In genomic region chr10:34479520-34480179, GRCh38 we compare ENCODE assay signal across 25 cellular contexts.
DNase-seq lines count a peak whose midpoint lies in the region; ATAC-seq, FAIRE-seq and TF ChIP-seq lines count a peak whose summit lies in the region.
"Had no signal": no experiment of that assay in that cellular context is flagged by ENCODE, and none has a peak within 500 bp of the region (broad histone marks: within the 10 kb centered on the region; RNA-seq: fewer than 3 reads in every experiment).

No MANE protein-coding gene starts in this region.

- no peak overlapping the region for H3K27ac Mint-ChIP-seq in effector memory CD8-positive, alpha-beta T cell
- H3K27ac Mint-ChIP-seq in activated T-cell treated with anti-CD3 and anti-CD28 coated beads, Interleukin-2, amount 50 U/mL, for 72 hours, result no peak overlapping the region
- H3K27ac Mint-ChIP-seq: activated CD4-positive, alpha-beta T cell treated with anti-CD3 and anti-CD28 coated beads, Interleukin-2, amount 10 ng/mL, durations not matched to agents 7 days and 5 days; activated T-cell treated with anti-CD3 and anti-CD28 coated beads, Interleukin-2, amount 50 U/mL, for 24 hours; CD8-positive, alpha-beta T cell; memory B cell; stimulated activated naive CD8-positive, alpha-beta T cell treated with anti-CD3 and anti-CD28 coated beads, Interleukin-15, amount 100 ng/mL, for 72 hours; T-helper 2 cell treated with Interferon-gamma antibody and Interleukin-4, amounts not matched to agents 5 μg/mL and 100 μg/mL, for 36 hours had no signal

- H3K4me1 Mint-ChIP-seq in effector memory CD8-positive, alpha-beta T cell (ENCODE audit: low read depth in 2 of 2), result no peaks in the 10 kb centered on the region
- no peaks in the 10 kb centered on the region for H3K4me1 Mint-ChIP-seq in activated T-cell treated with anti-CD3 and anti-CD28 coated beads, Interleukin-2, amount 50 U/mL, for 72 hours (ENCODE audit: low read depth)
- H3K4me1 Mint-ChIP-seq: activated CD4-positive, alpha-beta T cell treated with anti-CD3 and anti-CD28 coated beads, Interleukin-2, amount 10 ng/mL, durations not matched to agents 7 days and 5 days; memory B cell; stimulated activated naive CD8-positive, alpha-beta T cell treated with anti-CD3 and anti-CD28 coated beads, Interleukin-15, amount 100 ng/mL, for 72 hours had no signal

- H3K9me3 ChIP-seq in A549 (no peaks in the 10 kb centered on the region), NT2/D1 (ENCODE audit: insufficient read depth, low read length) (no peaks in the 10 kb centered on the region), mucosa of descending colon (no peaks in the 10 kb centered on the region)
- H3K9me3 ChIP-seq: prostate gland, thyroid gland had no signal

- no peak overlapping the region for H3K4me3 Mint-ChIP-seq in effector memory CD8-positive, alpha-beta T cell
- no peak overlapping the region for H3K4me3 Mint-ChIP-seq in activated T-cell treated with anti-CD3 and anti-CD28 coated beads, Interleukin-2, amount 50 U/mL, for 72 hours
- H3K4me3 Mint-ChIP-seq: activated CD4-positive, alpha-beta T cell treated with anti-CD3 and anti-CD28 coated beads, Interleukin-2, amount 10 ng/mL, durations not matched to agents 7 days and 5 days; activated T-cell treated with anti-CD3 and anti-CD28 coated beads, Interleukin-2, amount 50 U/mL, for 24 hours; CD8-positive, alpha-beta T cell; memory B cell; stimulated activated naive CD8-positive, alpha-beta T cell treated with anti-CD3 and anti-CD28 coated beads, Interleukin-15, amount 100 ng/mL, for 72 hours; T-helper 2 cell treated with Interferon-gamma antibody and Interleukin-4, amounts not matched to agents 5 μg/mL and 100 μg/mL, for 36 hours had no signal

- no peak for FAIRE-seq in A549 (lab: Jason Lieb, UNC)
- FAIRE-seq: GM12891, K562 had no signal

- no peak overlapping the region for H3K4me2 ChIP-seq in A549

- peaks cover 85% of the 10 kb centered on the region for H3K4me1 ChIP-seq in A549
- no peaks in the 10 kb centered on the region for H3K4me1 ChIP-seq in NT2/D1 (ENCODE audit: insufficient read depth, insufficient read length)
- peaks cover 18% of the 10 kb centered on the region for H3K4me1 ChIP-seq in mucosa of descending colon (ENCODE audit: low read depth)
- H3K4me1 ChIP-seq: prostate gland, thyroid gland had no signal

- in situ Hi-C loops in GM13976 (cut with MboI; ENCODE audit: low sequenced_read_pairs, unreplicated experiment), result no loop called here

- TF ChIP-seq POLR2A in A549 (IDR thresholded peaks at IDR 0.05; ENCODE audit: low read length), result no peak

- intact Hi-C loops in left cardiac atrium (cut with DNase I) (no loop called here), mucosa of descending colon (cut with DNase I, micrococcal nuclease) (no loop called here)

- no peak for TF ChIP-seq EP300 in A549 (IDR thresholded peaks at IDR 0.05)

- peak overlapping the region; percentile 21 to 83 for H3K27ac ChIP-seq in A549
- H3K27ac ChIP-seq: prostate gland, thyroid gland had no signal

- peak overlapping the region; percentile 10 for H3K9ac ChIP-seq in NT2/D1 (ENCODE audit: insufficient read length, low read depth)

- no peaks in the 10 kb centered on the region for H3K36me3 Mint-ChIP-seq in effector memory CD8-positive, alpha-beta T cell (ENCODE audit: insufficient read depth)
- H3K36me3 Mint-ChIP-seq in activated T-cell treated with anti-CD3 and anti-CD28 coated beads, Interleukin-2, amount 50 U/mL, for 72 hours (ENCODE audit: insufficient read depth in 2 of 2), result no peaks in the 10 kb centered on the region
- H3K36me3 Mint-ChIP-seq: CD8-positive, alpha-beta T cell; memory B cell had no signal

- TF ChIP-seq CTCF in A549 (IDR thresholded peaks at IDR 0.05) (no peak), mucosa of descending colon (IDR thresholded peaks at IDR 0.05) (no peak), GM13976 (IDR thresholded peaks at IDR 0.05; ENCODE audit: borderline replicate concordance, control extremely low read depth, extremely low read depth, insufficient read depth, missing control alignments) (no peak)

- H3K4me3 ChIP-seq in A549 (no peak overlapping the region), NT2/D1 (ENCODE audit: insufficient read length, low read depth) (no peak overlapping the region), mucosa of descending colon (no peak overlapping the region)
- H3K4me3 ChIP-seq: K562, prostate gland, thyroid gland had no signal

- CTCF ChIA-PET in A549 (lab: Yijun Ruan, JAX), result interaction anchor here (1.4 to 2.7 kb wide), 3 partner anchors 9 to 158 kb away, joined by 4 to 6 read pairs (median 5); no protein-coding TSS in a partner anchor

- no peak for DNase-seq in A549 (ENCODE audit: low read depth in 1 of 2, low spot score in 1 of 2)
- DNase-seq in NT2/D1 (ENCODE audit: low read depth, low spot score), result no peak
- DNase-seq in left cardiac atrium, result peak; percentile 25
- DNase-seq in mucosa of descending colon, result peak in 2 of 3 donors; percentile 43 to 49
- no peak for DNase-seq in effector memory CD8-positive, alpha-beta T cell
- no peak for DNase-seq in activated T-cell treated with anti-CD3 and anti-CD28 coated beads, Interleukin-2, amount 50 U/mL, for 72 hours
- DNase-seq in GM13976 (ENCODE audit: low spot score), result no peak
- DNase-seq: activated CD4-positive, alpha-beta T cell treated with anti-CD3 and anti-CD28 coated beads, Interleukin-2, amount 10 ng/mL, durations not matched to agents 7 days and 5 days; activated gamma-delta T cell treated with Interleukin-2 at 50 U/mL for 16 hours; activated T-cell treated with anti-CD3 and anti-CD28 coated beads, Interleukin-2, amount 50 U/mL, for 24 hours; CD8-positive, alpha-beta T cell; DMS 273 treated with DMSO at 0.1 percent for 48 hours; EL; GOT3; NCI-H1105 treated with DMSO at 0.1 percent for 48 hours; NCI-H2029 treated with DMSO at 0.1 percent for 48 hours; OCI-M1; stimulated activated naive CD8-positive, alpha-beta T cell treated with anti-CD3 and anti-CD28 coated beads, Interleukin-15, amount 100 ng/mL, for 72 hours; thyroid gland had no signal

- no peaks in the 10 kb centered on the region for H3K27me3 ChIP-seq in NT2/D1 (ENCODE audit: insufficient read depth, insufficient read length)
- H3K27me3 ChIP-seq: thyroid gland had no signal

- no peaks in the 10 kb centered on the region for H3K9me3 Mint-ChIP-seq in effector memory CD8-positive, alpha-beta T cell
- H3K9me3 Mint-ChIP-seq in activated T-cell treated with anti-CD3 and anti-CD28 coated beads, Interleukin-2, amount 50 U/mL, for 72 hours, result peaks cover 0 to 2% of the 10 kb centered on the region in 2 donors
- H3K9me3 Mint-ChIP-seq: activated CD4-positive, alpha-beta T cell treated with anti-CD3 and anti-CD28 coated beads, Interleukin-2, amount 10 ng/mL, durations not matched to agents 7 days and 5 days; activated T-cell treated with anti-CD3 and anti-CD28 coated beads, Interleukin-2, amount 50 U/mL, for 24 hours; CD8-positive, alpha-beta T cell; memory B cell; stimulated activated naive CD8-positive, alpha-beta T cell treated with anti-CD3 and anti-CD28 coated beads, Interleukin-15, amount 100 ng/mL, for 72 hours; T-helper 2 cell treated with Interferon-gamma antibody and Interleukin-4, amounts not matched to agents 5 μg/mL and 100 μg/mL, for 36 hours had no signal

- H3K36me3 ChIP-seq in NT2/D1 (ENCODE audit: insufficient read depth, insufficient read length, low read length) (no peaks in the 10 kb centered on the region), mucosa of descending colon (ENCODE audit: low read depth) (no peaks in the 10 kb centered on the region)
- H3K36me3 ChIP-seq: prostate gland, thyroid gland had no signal

- ATAC-seq in A549 (peak; percentile 50 to 71; a peak in 5 of 6 replicates), left cardiac atrium (peak; percentile 80), mucosa of descending colon (peak; percentile 83), GM18517 (IDR thresholded peaks at IDR 0.05; ENCODE audit: unreplicated experiment) (no peak)
- ATAC-seq in effector memory CD8-positive, alpha-beta T cell (replicated peaks), result no peak
- no peak for ATAC-seq in activated T-cell treated with anti-CD3 and anti-CD28 coated beads, Interleukin-2, amount 50 U/mL, for 72 hours (replicated peaks in 1 of 2)
- ATAC-seq: CD8-positive, alpha-beta T cell; K562; stimulated activated naive CD8-positive, alpha-beta T cell treated with anti-CD3 and anti-CD28 coated beads, Interleukin-15, amount 100 ng/mL, for 72 hours had no signal

- TF ChIP-seq RAD21 in A549 (conservative IDR thresholded peaks at IDR 0.05 in 1 of 2, IDR thresholded peaks at IDR 0.05 in 1 of 2), result no peak

- H3K27me3 Mint-ChIP-seq in effector memory CD8-positive, alpha-beta T cell, result no peaks in the 10 kb centered on the region
- H3K27me3 Mint-ChIP-seq in activated T-cell treated with anti-CD3 and anti-CD28 coated beads, Interleukin-2, amount 50 U/mL, for 72 hours (ENCODE audit: low read depth), result no peaks in the 10 kb centered on the region
- H3K27me3 Mint-ChIP-seq: activated CD4-positive, alpha-beta T cell treated with anti-CD3 and anti-CD28 coated beads, Interleukin-2, amount 10 ng/mL, durations not matched to agents 7 days and 5 days; activated T-cell treated with anti-CD3 and anti-CD28 coated beads, Interleukin-2, amount 50 U/mL, for 24 hours; stimulated activated naive CD8-positive, alpha-beta T cell treated with anti-CD3 and anti-CD28 coated beads, Interleukin-15, amount 100 ng/mL, for 72 hours had no signal

- 87% methylated on average over 7 of the region's 7 CpGs for WGBS in A549 (ENCODE audit: missing lambda C conversion rate)

- POLR2A ChIA-PET in A549 (lab: Yijun Ruan, JAX), result no interaction called here

TF ChIP-seq in A549, 52 proteins besides CTCF, POLR2A, EP300 and RAD21:
- TF ChIP-seq POLR2AphosphoS2 (conservative IDR thresholded peaks at IDR 0.05; ENCODE audit: low read length) (no peak), HEYL (CRISPR knock-in tag; IDR thresholded peaks at IDR 0.05) (no peak), CEBPB (IDR thresholded peaks at IDR 0.05) (no peak), FOSB (CRISPR knock-in tag; IDR thresholded peaks at IDR 0.05) (no peak)

Comparison
In these comparisons a context has a peak if more than half of its experiments do, and no peak if none do; other contexts are left out.
1. ATAC-seq: peak in A549 (2 of 2), left cardiac atrium (2 of 2) and mucosa of descending colon (single experiment); none in GM18517 (single experiment), effector memory CD8-positive, alpha-beta T cell (single experiment) and activated T-cell treated with anti-CD3 and anti-CD28 coated beads, Interleukin-2, amount 50 U/mL, for 72 hours (0 of 2).
2. DNase-seq: peak in left cardiac atrium (single experiment) and mucosa of descending colon (2 of 3); none in A549 (0 of 2), NT2/D1 (single experiment), effector memory CD8-positive, alpha-beta T cell (0 of 3), activated T-cell treated with anti-CD3 and anti-CD28 coated beads, Interleukin-2, amount 50 U/mL, for 72 hours (0 of 2) and GM13976 (single experiment).